20 cellular contexts compared by ENCODE assay signal in genomic region chr1:92439291-92439690, GRCh38. TPM values are rescaled to one million over a fixed set of nuclear protein-coding genes. Genes with fewer than 3 reads are reported as not detected.
DNase-seq lines count a peak whose midpoint lies in the region; ATAC-seq and FAIRE-seq lines count a peak whose summit lies in the region.
"Had no signal": no experiment of that assay in that cellular context is flagged by ENCODE, and none has a peak within 500 bp of the region (broad histone marks: within the 10 kb centered on the region; RNA-seq: fewer than 3 reads in every experiment).

No MANE protein-coding gene starts in this region.

- POLR2A ChIA-PET in activated CD4-positive, alpha-beta memory T cell treated with anti-CD3 and anti-CD28 coated beads for 36 hours (lab: Charles Lee) = no interaction called here
- POLR2A ChIA-PET in activated CD4-positive, alpha-beta memory T cell treated with anti-CD3 and anti-CD28 coated beads, Interleukin-2, amount 10 ng/mL, durations not matched to agents 7 days and 5 days (lab: Charles Lee) = interaction anchor here (1.8 kb wide), 1 partner anchor 46 kb away, joined by 3 read pairs; no protein-coding TSS in a partner anchor
- POLR2A ChIA-PET in activated CD8-positive, alpha-beta T cell treated with anti-CD3 and anti-CD28 coated beads, Interleukin-2, amount 10 ng/mL, durations not matched to agents 7 days and 5 days (lab: Charles Lee) = no interaction called here

- H3K4me3 Mint-ChIP-seq in activated CD4-positive, alpha-beta memory T cell treated with anti-CD3 and anti-CD28 coated beads for 36 hours = no peak overlapping the region
- no peak overlapping the region for H3K4me3 Mint-ChIP-seq in activated CD4-positive, alpha-beta memory T cell treated with anti-CD3 and anti-CD28 coated beads, Interleukin-2, amount 10 ng/mL, durations not matched to agents 7 days and 5 days
- H3K4me3 Mint-ChIP-seq in activated CD8-positive, alpha-beta T cell treated with anti-CD3 and anti-CD28 coated beads, Interleukin-2, amount 10 ng/mL, durations not matched to agents 7 days and 5 days = no peak overlapping the region
- H3K4me3 Mint-ChIP-seq in stimulated activated memory B cell treated with anti-CD40 and anti-IgM and Interleukin-4, amounts not matched to agents 10 μg/mL and 1 μg/mL and 100 μg/mL, for 72 hours = no peak overlapping the region
- H3K4me3 Mint-ChIP-seq: CD4-positive, CD25-positive, alpha-beta regulatory T cell had no signal

- CTCF ChIA-PET in activated CD4-positive, alpha-beta memory T cell treated with anti-CD3 and anti-CD28 coated beads for 36 hours (lab: Charles Lee) = no interaction called here
- CTCF ChIA-PET in activated CD4-positive, alpha-beta memory T cell treated with anti-CD3 and anti-CD28 coated beads, Interleukin-2, amount 10 ng/mL, durations not matched to agents 7 days and 5 days (lab: Charles Lee) = interaction anchor here (0.6 kb wide), 1 partner anchor 158 kb away, joined by 3 read pairs; no protein-coding TSS in a partner anchor
- CTCF ChIA-PET in activated CD8-positive, alpha-beta T cell treated with anti-CD3 and anti-CD28 coated beads, Interleukin-2, amount 10 ng/mL, durations not matched to agents 7 days and 5 days (lab: Charles Lee) = no interaction called here

- intact Hi-C loops in activated CD4-positive, alpha-beta memory T cell treated with anti-CD3 and anti-CD28 coated beads for 36 hours (cut with micrococcal nuclease) = loop anchor here (1.0 kb wide), 1 partner anchor 35 kb away; no protein-coding TSS in a partner anchor

- no peak overlapping the region for H3K27ac Mint-ChIP-seq in activated CD4-positive, alpha-beta memory T cell treated with anti-CD3 and anti-CD28 coated beads for 36 hours
- no peak overlapping the region for H3K27ac Mint-ChIP-seq in activated CD4-positive, alpha-beta memory T cell treated with anti-CD3 and anti-CD28 coated beads, Interleukin-2, amount 10 ng/mL, durations not matched to agents 7 days and 5 days
- no peak overlapping the region for H3K27ac Mint-ChIP-seq in activated CD8-positive, alpha-beta T cell treated with anti-CD3 and anti-CD28 coated beads, Interleukin-2, amount 10 ng/mL, durations not matched to agents 7 days and 5 days
- no peak overlapping the region for H3K27ac Mint-ChIP-seq in stimulated activated memory B cell treated with anti-CD40 and anti-IgM and Interleukin-4, amounts not matched to agents 10 μg/mL and 1 μg/mL and 100 μg/mL, for 72 hours
- H3K27ac Mint-ChIP-seq: CD4-positive, CD25-positive, alpha-beta regulatory T cell had no signal

- H3K4me1 Mint-ChIP-seq in activated CD4-positive, alpha-beta memory T cell treated with anti-CD3 and anti-CD28 coated beads for 36 hours (ENCODE audit: low read depth) = peaks cover 8% of the 10 kb centered on the region
- H3K4me1 Mint-ChIP-seq in activated CD4-positive, alpha-beta memory T cell treated with anti-CD3 and anti-CD28 coated beads, Interleukin-2, amount 10 ng/mL, durations not matched to agents 7 days and 5 days = peaks cover 16% of the 10 kb centered on the region
- peaks cover 21% of the 10 kb centered on the region for H3K4me1 Mint-ChIP-seq in activated CD8-positive, alpha-beta T cell treated with anti-CD3 and anti-CD28 coated beads, Interleukin-2, amount 10 ng/mL, durations not matched to agents 7 days and 5 days (ENCODE audit: low read depth)
- H3K4me1 Mint-ChIP-seq in stimulated activated memory B cell treated with anti-CD40 and anti-IgM and Interleukin-4, amounts not matched to agents 10 μg/mL and 1 μg/mL and 100 μg/mL, for 72 hours = peaks cover 8% of the 10 kb centered on the region

- peak; percentile 34 for DNase-seq in activated CD4-positive, alpha-beta memory T cell treated with anti-CD3 and anti-CD28 coated beads for 36 hours
- DNase-seq in activated CD4-positive, alpha-beta memory T cell treated with anti-CD3 and anti-CD28 coated beads, Interleukin-2, amount 10 ng/mL, durations not matched to agents 7 days and 5 days = no peak
- DNase-seq in GM18507 (ENCODE audit: extremely low spot score, insufficient read length, low read depth) (no peak), KBM-7 (no peak)
- DNase-seq in activated CD8-positive, alpha-beta T cell treated with anti-CD3 and anti-CD28 coated beads, Interleukin-2, amount 10 ng/mL, durations not matched to agents 7 days and 5 days = peak; percentile 28
- DNase-seq in stimulated activated naive CD4-positive, alpha-beta T cell treated with Interleukin-2 at 50 U/mL for 16 hours (lab: John Stamatoyannopoulos, UW) = no peak
- DNase-seq: BE2C; COR-L47; DMS 273 treated with DMSO at 0.1 percent for 48 hours; DND-41; GOT3; NCI-H1105; NCI-H2081 treated with DMSO at 0.1 percent for 48 hours; NK-92 treated with Interleukin-12 subunit alpha and Interleukin-12 subunit beta, amount 100 ng/mL, for 24 hours had no signal

- no peaks in the 10 kb centered on the region for H3K9me3 Mint-ChIP-seq in activated CD4-positive, alpha-beta memory T cell treated with anti-CD3 and anti-CD28 coated beads for 36 hours
- peaks cover 6% of the 10 kb centered on the region for H3K9me3 Mint-ChIP-seq in activated CD4-positive, alpha-beta memory T cell treated with anti-CD3 and anti-CD28 coated beads, Interleukin-2, amount 10 ng/mL, durations not matched to agents 7 days and 5 days
- H3K9me3 Mint-ChIP-seq in activated CD8-positive, alpha-beta T cell treated with anti-CD3 and anti-CD28 coated beads, Interleukin-2, amount 10 ng/mL, durations not matched to agents 7 days and 5 days (ENCODE audit: insufficient read depth) = no peaks in the 10 kb centered on the region
- peaks cover 5% of the 10 kb centered on the region for H3K9me3 Mint-ChIP-seq in stimulated activated memory B cell treated with anti-CD40 and anti-IgM and Interleukin-4, amounts not matched to agents 10 μg/mL and 1 μg/mL and 100 μg/mL, for 72 hours

- no peak for ATAC-seq in activated CD8-positive, alpha-beta T cell treated with anti-CD3 and anti-CD28 coated beads, Interleukin-2, amount 10 ng/mL, durations not matched to agents 7 days and 5 days
- peak; percentile 47 for ATAC-seq in stimulated activated memory B cell treated with anti-CD40 and anti-IgM and Interleukin-4, amounts not matched to agents 10 μg/mL and 1 μg/mL and 100 μg/mL, for 72 hours
- ATAC-seq in GM18870 (IDR thresholded peaks at IDR 0.05; ENCODE audit: unreplicated experiment) = no peak
- ATAC-seq: Right ventricle myocardium inferior had no signal

- no peaks in the 10 kb centered on the region for H3K36me3 Mint-ChIP-seq in activated CD4-positive, alpha-beta memory T cell treated with anti-CD3 and anti-CD28 coated beads for 36 hours
- H3K36me3 Mint-ChIP-seq in activated CD4-positive, alpha-beta memory T cell treated with anti-CD3 and anti-CD28 coated beads, Interleukin-2, amount 10 ng/mL, durations not matched to agents 7 days and 5 days (ENCODE audit: low read depth) = peaks cover 3% of the 10 kb centered on the region
- no peaks in the 10 kb centered on the region for H3K36me3 Mint-ChIP-seq in activated CD8-positive, alpha-beta T cell treated with anti-CD3 and anti-CD28 coated beads, Interleukin-2, amount 10 ng/mL, durations not matched to agents 7 days and 5 days (ENCODE audit: low read depth)
- H3K36me3 Mint-ChIP-seq in stimulated activated memory B cell treated with anti-CD40 and anti-IgM and Interleukin-4, amounts not matched to agents 10 μg/mL and 1 μg/mL and 100 μg/mL, for 72 hours = no peaks in the 10 kb centered on the region
- H3K36me3 Mint-ChIP-seq: CD4-positive, CD25-positive, alpha-beta regulatory T cell had no signal

- no peaks in the 10 kb centered on the region for H3K27me3 Mint-ChIP-seq in activated CD4-positive, alpha-beta memory T cell treated with anti-CD3 and anti-CD28 coated beads for 36 hours
- H3K27me3 Mint-ChIP-seq in activated CD4-positive, alpha-beta memory T cell treated with anti-CD3 and anti-CD28 coated beads, Interleukin-2, amount 10 ng/mL, durations not matched to agents 7 days and 5 days = peaks cover 3% of the 10 kb centered on the region
- H3K27me3 Mint-ChIP-seq in activated CD8-positive, alpha-beta T cell treated with anti-CD3 and anti-CD28 coated beads, Interleukin-2, amount 10 ng/mL, durations not matched to agents 7 days and 5 days (ENCODE audit: low read depth) = no peaks in the 10 kb centered on the region
- H3K27me3 Mint-ChIP-seq in stimulated activated memory B cell treated with anti-CD40 and anti-IgM and Interleukin-4, amounts not matched to agents 10 μg/mL and 1 μg/mL and 100 μg/mL, for 72 hours = no peaks in the 10 kb centered on the region

- peak; percentile 46 for FAIRE-seq in GM18507 (lab: Jason Lieb, UNC)
- FAIRE-seq: A204.1, RCC 7860 had no signal

- in situ Hi-C loops in KBM-7 (cut with MboI; ENCODE audit: low pct_unique_long_range_greater_than_20kb, low sequenced_read_pairs) = no loop called here

RNA-seq across cellular contexts. Expression of gene GFI1, which starts 47.4 kb away (rescaled TPM):
- 10 to 100 TPM; 53.3 to 55.3 TPM for total RNA-seq in activated CD4-positive, alpha-beta memory T cell treated with anti-CD3 and anti-CD28 coated beads for 36 hours
- 10 to 100 TPM; 76.9 to 80.8 TPM for total RNA-seq in activated CD4-positive, alpha-beta memory T cell treated with anti-CD3 and anti-CD28 coated beads, Interleukin-2, amount 10 ng/mL, durations not matched to agents 7 days and 5 days
- 10 to 100 TPM; 47.6 to 48.3 TPM for total RNA-seq in activated CD8-positive, alpha-beta T cell treated with anti-CD3 and anti-CD28 coated beads, Interleukin-2, amount 10 ng/mL, durations not matched to agents 7 days and 5 days

Comparison
In these comparisons a context has a peak if more than half of its experiments do, and no peak if none do; other contexts are left out.
1. DNase-seq: peak in activated CD4-positive, alpha-beta memory T cell treated with anti-CD3 and anti-CD28 coated beads for 36 hours (single experiment) and activated CD8-positive, alpha-beta T cell treated with anti-CD3 and anti-CD28 coated beads, Interleukin-2, amount 10 ng/mL, durations not matched to agents 7 days and 5 days (single experiment); none in activated CD4-positive, alpha-beta memory T cell treated with anti-CD3 and anti-CD28 coated beads, Interleukin-2, amount 10 ng/mL, durations not matched to agents 7 days and 5 days (single experiment), GM18507 (single experiment), KBM-7 (single experiment) and stimulated activated naive CD4-positive, alpha-beta T cell treated with Interleukin-2 at 50 U/mL for 16 hours (single experiment).